ENCODE assay signal across 1 cellular context in the genomic region with DNA sequence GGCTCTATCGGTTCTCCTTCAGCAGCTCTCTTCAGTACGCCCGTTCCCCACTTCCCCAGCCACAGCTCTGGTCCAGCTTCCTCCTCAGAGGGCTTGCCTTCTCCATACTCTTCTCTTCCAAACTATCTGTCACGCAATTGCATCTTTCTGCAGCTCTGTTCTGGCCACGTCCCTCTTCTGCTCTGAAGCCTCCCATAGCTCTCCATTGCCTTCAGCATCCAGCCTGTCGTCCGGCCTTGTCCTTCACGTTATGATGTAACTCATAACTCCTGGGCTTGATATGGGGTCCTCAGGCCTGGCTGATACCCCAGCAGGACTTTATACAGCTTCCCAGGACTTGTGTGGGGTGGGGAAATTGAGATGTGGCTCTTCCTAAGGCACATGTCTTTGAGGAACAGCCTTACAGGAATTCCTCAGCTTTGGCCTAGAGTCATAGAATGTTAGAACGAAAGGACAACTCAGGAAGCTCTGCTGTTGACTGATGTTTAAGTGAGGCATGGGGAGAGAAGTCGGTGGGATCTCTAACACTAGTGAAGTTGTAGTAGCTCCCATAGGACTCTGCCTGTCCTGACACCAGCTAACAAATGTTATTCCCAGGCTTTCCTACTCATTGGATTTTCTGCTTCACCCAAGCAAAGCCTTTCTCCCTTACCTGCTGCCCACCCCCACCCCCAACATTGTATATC.
TF ChIP-seq lines count a peak whose summit lies in the region.

No MANE protein-coding gene starts in this region.

TF ChIP-seq in K562, 482 proteins besides CTCF, POLR2A, EP300 and RAD21 (continued from another document):
- TF ChIP-seq, protein P1, sequence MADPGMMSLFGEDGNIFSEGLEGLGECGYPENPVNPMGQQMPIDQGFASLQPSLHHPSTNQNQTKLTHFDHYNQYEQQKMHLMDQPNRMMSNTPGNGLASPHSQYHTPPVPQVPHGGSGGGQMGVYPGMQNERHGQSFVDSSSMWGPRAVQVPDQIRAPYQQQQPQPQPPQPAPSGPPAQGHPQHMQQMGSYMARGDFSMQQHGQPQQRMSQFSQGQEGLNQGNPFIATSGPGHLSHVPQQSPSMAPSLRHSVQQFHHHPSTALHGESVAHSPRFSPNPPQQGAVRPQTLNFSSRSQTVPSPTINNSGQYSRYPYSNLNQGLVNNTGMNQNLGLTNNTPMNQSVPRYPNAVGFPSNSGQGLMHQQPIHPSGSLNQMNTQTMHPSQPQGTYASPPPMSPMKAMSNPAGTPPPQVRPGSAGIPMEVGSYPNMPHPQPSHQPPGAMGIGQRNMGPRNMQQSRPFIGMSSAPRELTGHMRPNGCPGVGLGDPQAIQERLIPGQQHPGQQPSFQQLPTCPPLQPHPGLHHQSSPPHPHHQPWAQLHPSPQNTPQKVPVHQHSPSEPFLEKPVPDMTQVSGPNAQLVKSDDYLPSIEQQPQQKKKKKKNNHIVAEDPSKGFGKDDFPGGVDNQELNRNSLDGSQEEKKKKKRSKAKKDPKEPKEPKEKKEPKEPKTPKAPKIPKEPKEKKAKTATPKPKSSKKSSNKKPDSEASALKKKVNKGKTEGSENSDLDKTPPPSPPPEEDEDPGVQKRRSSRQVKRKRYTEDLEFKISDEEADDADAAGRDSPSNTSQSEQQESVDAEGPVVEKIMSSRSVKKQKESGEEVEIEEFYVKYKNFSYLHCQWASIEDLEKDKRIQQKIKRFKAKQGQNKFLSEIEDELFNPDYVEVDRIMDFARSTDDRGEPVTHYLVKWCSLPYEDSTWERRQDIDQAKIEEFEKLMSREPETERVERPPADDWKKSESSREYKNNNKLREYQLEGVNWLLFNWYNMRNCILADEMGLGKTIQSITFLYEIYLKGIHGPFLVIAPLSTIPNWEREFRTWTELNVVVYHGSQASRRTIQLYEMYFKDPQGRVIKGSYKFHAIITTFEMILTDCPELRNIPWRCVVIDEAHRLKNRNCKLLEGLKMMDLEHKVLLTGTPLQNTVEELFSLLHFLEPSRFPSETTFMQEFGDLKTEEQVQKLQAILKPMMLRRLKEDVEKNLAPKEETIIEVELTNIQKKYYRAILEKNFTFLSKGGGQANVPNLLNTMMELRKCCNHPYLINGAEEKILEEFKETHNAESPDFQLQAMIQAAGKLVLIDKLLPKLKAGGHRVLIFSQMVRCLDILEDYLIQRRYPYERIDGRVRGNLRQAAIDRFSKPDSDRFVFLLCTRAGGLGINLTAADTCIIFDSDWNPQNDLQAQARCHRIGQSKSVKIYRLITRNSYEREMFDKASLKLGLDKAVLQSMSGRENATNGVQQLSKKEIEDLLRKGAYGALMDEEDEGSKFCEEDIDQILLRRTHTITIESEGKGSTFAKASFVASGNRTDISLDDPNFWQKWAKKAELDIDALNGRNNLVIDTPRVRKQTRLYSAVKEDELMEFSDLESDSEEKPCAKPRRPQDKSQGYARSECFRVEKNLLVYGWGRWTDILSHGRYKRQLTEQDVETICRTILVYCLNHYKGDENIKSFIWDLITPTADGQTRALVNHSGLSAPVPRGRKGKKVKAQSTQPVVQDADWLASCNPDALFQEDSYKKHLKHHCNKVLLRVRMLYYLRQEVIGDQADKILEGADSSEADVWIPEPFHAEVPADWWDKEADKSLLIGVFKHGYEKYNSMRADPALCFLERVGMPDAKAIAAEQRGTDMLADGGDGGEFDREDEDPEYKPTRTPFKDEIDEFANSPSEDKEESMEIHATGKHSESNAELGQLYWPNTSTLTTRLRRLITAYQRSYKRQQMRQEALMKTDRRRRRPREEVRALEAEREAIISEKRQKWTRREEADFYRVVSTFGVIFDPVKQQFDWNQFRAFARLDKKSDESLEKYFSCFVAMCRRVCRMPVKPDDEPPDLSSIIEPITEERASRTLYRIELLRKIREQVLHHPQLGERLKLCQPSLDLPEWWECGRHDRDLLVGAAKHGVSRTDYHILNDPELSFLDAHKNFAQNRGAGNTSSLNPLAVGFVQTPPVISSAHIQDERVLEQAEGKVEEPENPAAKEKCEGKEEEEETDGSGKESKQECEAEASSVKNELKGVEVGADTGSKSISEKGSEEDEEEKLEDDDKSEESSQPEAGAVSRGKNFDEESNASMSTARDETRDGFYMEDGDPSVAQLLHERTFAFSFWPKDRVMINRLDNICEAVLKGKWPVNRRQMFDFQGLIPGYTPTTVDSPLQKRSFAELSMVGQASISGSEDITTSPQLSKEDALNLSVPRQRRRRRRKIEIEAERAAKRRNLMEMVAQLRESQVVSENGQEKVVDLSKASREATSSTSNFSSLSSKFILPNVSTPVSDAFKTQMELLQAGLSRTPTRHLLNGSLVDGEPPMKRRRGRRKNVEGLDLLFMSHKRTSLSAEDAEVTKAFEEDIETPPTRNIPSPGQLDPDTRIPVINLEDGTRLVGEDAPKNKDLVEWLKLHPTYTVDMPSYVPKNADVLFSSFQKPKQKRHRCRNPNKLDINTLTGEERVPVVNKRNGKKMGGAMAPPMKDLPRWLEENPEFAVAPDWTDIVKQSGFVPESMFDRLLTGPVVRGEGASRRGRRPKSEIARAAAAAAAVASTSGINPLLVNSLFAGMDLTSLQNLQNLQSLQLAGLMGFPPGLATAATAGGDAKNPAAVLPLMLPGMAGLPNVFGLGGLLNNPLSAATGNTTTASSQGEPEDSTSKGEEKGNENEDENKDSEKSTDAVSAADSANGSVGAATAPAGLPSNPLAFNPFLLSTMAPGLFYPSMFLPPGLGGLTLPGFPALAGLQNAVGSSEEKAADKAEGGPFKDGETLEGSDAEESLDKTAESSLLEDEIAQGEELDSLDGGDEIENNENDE (IDR thresholded peaks at IDR 0.05; ENCODE audit: low read depth, low read length) = no peak
- TF ChIP-seq TRIM24 (IDR thresholded peaks at IDR 0.05) = no peak
- no peak for TF ChIP-seq PTBP1 (IDR thresholded peaks at IDR 0.05; ENCODE audit: low read depth, low read length)
- no peak for TF ChIP-seq SFPQ (IDR thresholded peaks at IDR 0.05; ENCODE audit: low read depth, low read length)
- TF ChIP-seq GTF2A2 (tag; IDR thresholded peaks at IDR 0.05) = peak; percentile 56; the same call in 1 of the 2 replicates
- no peak for TF ChIP-seq PCBP1 (IDR thresholded peaks at IDR 0.05; ENCODE audit: low read depth, low read length, poor library complexity, severe bottlenecking)
- TF ChIP-seq ZNF133 (CRISPR knock-in tag; IDR thresholded peaks at IDR 0.05) = no peak
- TF ChIP-seq PHB2 (IDR thresholded peaks at IDR 0.05; ENCODE audit: low read depth) = no peak
- TF ChIP-seq SPI1 (IDR thresholded peaks at IDR 0.05; ENCODE audit: borderline replicate concordance, low read depth, low read length) = peak; percentile 41; the same call in 1 of the 2 replicates
- no peak for TF ChIP-seq BRF2 (IDR thresholded peaks at IDR 0.05; ENCODE audit: borderline replicate concordance, insufficient read depth, insufficient read length)
- no peak for TF ChIP-seq ZNF217 (CRISPR knock-in tag; IDR thresholded peaks at IDR 0.05)
- TF ChIP-seq ZC3H4 (CRISPR knock-in tag; IDR thresholded peaks at IDR 0.05; ENCODE audit: borderline replicate concordance) = no peak
- TF ChIP-seq MTA3 (IDR thresholded peaks at IDR 0.05; ENCODE audit: borderline replicate concordance) = no peak
- no peak for TF ChIP-seq JUND (IDR thresholded peaks at IDR 0.05; ENCODE audit: borderline replicate concordance, low read depth, low read length)
- 0 out of 3 replicates have a peak, but pooled peaks have one; percentile 19 for TF ChIP-seq JUND (tag; IDR thresholded peaks at IDR 0.05; ENCODE audit: borderline replicate concordance, low read depth, low read length)
- no peak for TF ChIP-seq SMAD3 (CRISPR knock-in tag; conservative IDR thresholded peaks at IDR 0.05)
- TF ChIP-seq RBM17 (IDR thresholded peaks at IDR 0.05; ENCODE audit: borderline replicate concordance, low read depth, low read length) = no peak
- TF ChIP-seq ZNF197 (CRISPR knock-in tag; IDR thresholded peaks at IDR 0.05; ENCODE audit: low read depth) = no peak
- TF ChIP-seq, protein P2, sequence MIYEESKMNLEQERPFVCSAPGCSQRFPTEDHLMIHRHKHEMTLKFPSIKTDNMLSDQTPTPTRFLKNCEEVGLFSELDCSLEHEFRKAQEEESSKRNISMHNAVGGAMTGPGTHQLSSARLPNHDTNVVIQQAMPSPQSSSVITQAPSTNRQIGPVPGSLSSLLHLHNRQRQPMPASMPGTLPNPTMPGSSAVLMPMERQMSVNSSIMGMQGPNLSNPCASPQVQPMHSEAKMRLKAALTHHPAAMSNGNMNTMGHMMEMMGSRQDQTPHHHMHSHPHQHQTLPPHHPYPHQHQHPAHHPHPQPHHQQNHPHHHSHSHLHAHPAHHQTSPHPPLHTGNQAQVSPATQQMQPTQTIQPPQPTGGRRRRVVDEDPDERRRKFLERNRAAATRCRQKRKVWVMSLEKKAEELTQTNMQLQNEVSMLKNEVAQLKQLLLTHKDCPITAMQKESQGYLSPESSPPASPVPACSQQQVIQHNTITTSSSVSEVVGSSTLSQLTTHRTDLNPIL (CRISPR knock-in tag; IDR thresholded peaks at IDR 0.05) = no peak
- peak; percentile 27; the same call in 1 of the 2 replicates for TF ChIP-seq E2F4 (CRISPR knock-in tag; IDR thresholded peaks at IDR 0.05; ENCODE audit: low read depth)
- TF ChIP-seq MAFG (tag; conservative IDR thresholded peaks at IDR 0.05) = no peak
- no peak for TF ChIP-seq BCL6 (CRISPR knock-in tag; IDR thresholded peaks at IDR 0.05)
- TF ChIP-seq OTX1 (CRISPR knock-in tag; IDR thresholded peaks at IDR 0.05) = no peak
- peak; percentile 91; the same call in 1 of the 2 replicates for TF ChIP-seq HDGF (IDR thresholded peaks at IDR 0.05)
- no peak for TF ChIP-seq DDX20 (tag; IDR thresholded peaks at IDR 0.05; ENCODE audit: low read depth)
- TF ChIP-seq NBN (IDR thresholded peaks at IDR 0.05; ENCODE audit: low read depth) = no peak
- no peak for TF ChIP-seq PHF21A (IDR thresholded peaks at IDR 0.05; ENCODE audit: borderline replicate concordance, low read depth)
- TF ChIP-seq, protein P3, sequence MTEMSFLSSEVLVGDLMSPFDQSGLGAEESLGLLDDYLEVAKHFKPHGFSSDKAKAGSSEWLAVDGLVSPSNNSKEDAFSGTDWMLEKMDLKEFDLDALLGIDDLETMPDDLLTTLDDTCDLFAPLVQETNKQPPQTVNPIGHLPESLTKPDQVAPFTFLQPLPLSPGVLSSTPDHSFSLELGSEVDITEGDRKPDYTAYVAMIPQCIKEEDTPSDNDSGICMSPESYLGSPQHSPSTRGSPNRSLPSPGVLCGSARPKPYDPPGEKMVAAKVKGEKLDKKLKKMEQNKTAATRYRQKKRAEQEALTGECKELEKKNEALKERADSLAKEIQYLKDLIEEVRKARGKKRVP (CRISPR knock-in tag; IDR thresholded peaks at IDR 0.05) = no peak
